Comparison of ENCODE assay signal across 11 cellular contexts in the genomic region with DNA sequence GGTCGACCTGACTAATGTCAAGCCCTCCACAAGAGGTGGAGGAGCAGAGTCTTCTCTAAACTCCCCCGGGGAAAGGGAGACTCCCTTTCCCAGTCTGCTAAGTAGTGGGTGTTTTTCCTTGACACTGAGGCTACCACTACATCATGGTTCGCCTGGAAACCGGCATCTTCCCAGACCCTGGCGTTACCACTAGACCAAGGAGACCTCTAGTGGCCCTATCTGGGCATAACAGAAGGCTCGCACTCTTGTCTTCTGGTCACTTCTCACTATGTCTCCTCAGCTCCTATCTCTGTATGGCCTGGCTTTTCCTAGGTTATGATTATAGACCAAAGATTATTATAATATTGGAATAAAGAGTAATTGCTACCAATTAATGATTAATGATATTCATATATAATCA. TPM values are rescaled to one million over a fixed set of nuclear protein-coding genes. Genes with fewer than 3 reads are reported as not detected.
A peak's percentile ranks its signal among the peaks of the same experiment; 100 is the strongest.
DNase-seq lines count a peak whose midpoint lies in the region; ATAC-seq and TF ChIP-seq lines count a peak whose summit lies in the region.
"Not testable (repeated sequence)": the region's sequence is repeated elsewhere in the genome, so short reads cannot be mapped to it uniquely, and the experiment has no call there.
"Had no signal": no experiment of that assay in that cellular context is flagged by ENCODE, and none has a peak within 500 bp of the region (broad histone marks: within the 10 kb centered on the region; RNA-seq: fewer than 3 reads in every experiment).

No MANE protein-coding gene starts in this region.

- H3K36me3 ChIP-seq in SJCRH30; mucosa of descending colon (ENCODE audit: low read depth): not testable (repeated sequence)

- H3K4me1 ChIP-seq in SJCRH30; foreskin keratinocyte; mucosa of descending colon (ENCODE audit: low read depth): not testable (repeated sequence)

- H3K27ac ChIP-seq in SJCRH30, foreskin keratinocyte: not testable (repeated sequence)

- H3K9me3 ChIP-seq in SJCRH30 (replicated peaks); mucosa of descending colon: not testable (repeated sequence)

- peak; percentile 54 for TF ChIP-seq CTCF in HFF-Myc (IDR thresholded peaks at IDR 0.05; ENCODE audit: low read depth, low read length, missing control alignments)
- peak; percentile 69 for TF ChIP-seq CTCF in astrocyte of the spinal cord (IDR thresholded peaks at IDR 0.05; ENCODE audit: low read depth, low read length)
- peak; percentile 71 for TF ChIP-seq CTCF in foreskin keratinocyte (conservative IDR thresholded peaks at IDR 0.05)
- peak; percentile 18 for TF ChIP-seq CTCF in mucosa of descending colon (IDR thresholded peaks at IDR 0.05)

- H3K4me3 ChIP-seq in HFF-Myc (replicated peaks; ENCODE audit: low read depth, low read length); SJCRH30; astrocyte of the spinal cord (ENCODE audit: low read depth, low read length); mucosa of descending colon: not testable (repeated sequence)

- DNase-seq in DMS114 treated with DMSO at 0.1 percent for 48 hours (lab: John Stamatoyannopoulos, UW; ENCODE audit: unreplicated experiment) (peak; percentile 17), HFF-Myc (ENCODE audit: extremely low read depth, low read depth) (peak; percentile 32), NCI-H2196 (lab: John Stamatoyannopoulos, UW; ENCODE audit: unreplicated experiment) (peak; percentile 12), SJCRH30 (peak; percentile 42 to 55), astrocyte of the spinal cord (ENCODE audit: low read depth, low spot score) (peak; percentile 45), foreskin keratinocyte (peak in 1 of 2 donors; percentile 30), mucosa of descending colon (peak in 1 of 3 donors; percentile 59), stromal cell of bone marrow (ENCODE audit: low read depth) (peak; percentile 14)

- not testable (repeated sequence) for ATAC-seq in foreskin keratinocyte, mucosa of descending colon

- intact Hi-C loops in mucosa of descending colon (cut with DNase I, micrococcal nuclease): not testable (repeated sequence)

- not testable (repeated sequence) for H3K27me3 ChIP-seq in SJCRH30, foreskin keratinocyte

- in situ Hi-C loops in astrocyte of the spinal cord (cut with HindIII; ENCODE audit: low sequenced_read_pairs): not testable (repeated sequence)

RNA-seq across cellular contexts. Expression of gene PSG9, which starts 5.4 kb away (rescaled TPM):
- total RNA-seq in SJCRH30 (2014; rRNA removed; shearing (Covaris generic)): 0.08 TPM in 1 of 2 replicates, not detected in the other
- total RNA-seq in foreskin keratinocyte: 0.04 TPM in 1 of 2 replicates, not detected in the other
- polyA plus RNA-seq in foreskin keratinocyte: 0.02 and 0.04 TPM in 2 replicates
- not detected for total RNA-seq in mucosa of descending colon
- total RNA-seq: activated T-helper 2 cell treated with anti-CD3 and anti-CD28 coated beads, Interferon-gamma antibody, Interleukin-2, Interleukin-4, amounts not matched to agents 10 μg/mL and 5 μg/mL and 100 μg/mL, durations not matched to agents 14 hours and 24 hours and 36 hours; H7; ovary had no signal
- polyA plus RNA-seq: ovary had no signal

Comparison
In these comparisons a context has a peak if more than half of its experiments do, and no peak if none do; other contexts are left out.
1. CTCF ChIP-seq: peak in every context shown above with its lines; median percentile 71 in foreskin keratinocyte; 69 in astrocyte of the spinal cord; 54 in HFF-Myc; 18 in mucosa of descending colon.